Comparison of ENCODE assay signal across 20 cellular contexts in the genomic region with DNA sequence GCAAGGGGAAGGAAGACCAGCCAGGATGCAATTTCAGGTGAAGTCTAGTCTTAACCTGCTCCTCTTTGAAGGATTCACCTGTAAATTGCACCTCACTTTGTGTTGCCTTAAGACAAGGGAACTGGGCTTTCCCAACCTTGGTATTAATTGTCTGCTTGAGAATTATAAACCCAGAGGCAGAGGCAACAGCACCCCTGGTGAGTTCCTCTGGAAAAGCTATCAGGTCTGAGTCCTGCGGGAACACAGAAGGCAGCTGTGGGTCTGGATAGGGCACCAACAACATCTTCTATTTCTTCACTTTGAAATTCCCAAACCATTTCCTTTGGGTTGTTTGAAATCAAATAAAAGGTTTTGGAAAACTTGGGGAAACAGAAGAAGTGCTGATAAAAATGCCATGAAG.
A peak's percentile ranks its signal among the peaks of the same experiment; 100 is the strongest.
DNase-seq lines count a peak whose midpoint lies in the region; ATAC-seq, FAIRE-seq and TF ChIP-seq lines count a peak whose summit lies in the region.
"Had no signal": no experiment of that assay in that cellular context is flagged by ENCODE, and none has a peak within 500 bp of the region (broad histone marks: within the 10 kb centered on the region; RNA-seq: fewer than 3 reads in every experiment).

No MANE protein-coding gene starts in this region.

- H3K36me3 Mint-ChIP-seq in effector memory CD8-positive, alpha-beta T cell (ENCODE audit: insufficient read depth), result no peaks in the 10 kb centered on the region
- H3K36me3 Mint-ChIP-seq: CD14-positive monocyte; CD4-positive, alpha-beta memory T cell; IgD-negative memory B cell had no signal

- H3K4me2 ChIP-seq in H1 (ENCODE audit: insufficient read depth in 1 of 2, low read depth in 2 of 2, low read length in 2 of 2), result no peak overlapping the region
- no peak overlapping the region for H3K4me2 ChIP-seq in mesendoderm (ENCODE audit: low read length)

- no peaks in the 10 kb centered on the region for H3K9me3 Mint-ChIP-seq in effector memory CD8-positive, alpha-beta T cell
- H3K9me3 Mint-ChIP-seq: CD14-positive monocyte, H9, IgD-negative memory B cell had no signal

- H3K27me3 Mint-ChIP-seq in effector memory CD8-positive, alpha-beta T cell, result no peaks in the 10 kb centered on the region
- H3K27me3 Mint-ChIP-seq: IgD-negative memory B cell had no signal

- ATAC-seq in Right ventricle myocardium inferior, result no peak
- no peak for ATAC-seq in effector memory CD8-positive, alpha-beta T cell (replicated peaks)
- ATAC-seq: HepG2 had no signal

- H4K8ac ChIP-seq in H1 (ENCODE audit: extremely low read depth, insufficient read depth, low read length) (no peak overlapping the region), mesendoderm (ENCODE audit: low read depth, low read length) (no peak overlapping the region)

- CTCF ChIA-PET in H1 (lab: Charles Lee; ENCODE audit: partially characterized antibody), result no interaction called here

- H3K36me3 ChIP-seq in BE2C, result no peaks in the 10 kb centered on the region
- no peaks in the 10 kb centered on the region for H3K36me3 ChIP-seq in H7 (replicated peaks; ENCODE audit: control insufficient read depth, insufficient read depth, low read length)
- no peaks in the 10 kb centered on the region for H3K36me3 ChIP-seq in H1 (ENCODE audit: control insufficient read depth in 2 of 4, insufficient read depth in 4 of 4, low read length in 3 of 4)
- H3K36me3 ChIP-seq in mesendoderm (ENCODE audit: control insufficient read depth, insufficient read depth, low read length), result no peaks in the 10 kb centered on the region

- H3K4ac ChIP-seq in H1 (replicated peaks; ENCODE audit: insufficient read length, low read depth, low read length), result no peak overlapping the region
- H3K4ac ChIP-seq in mesendoderm (ENCODE audit: low read depth, low read length), result no peak overlapping the region

- H4K5ac ChIP-seq in H1 (ENCODE audit: insufficient read length, low read depth, low read length) (no peak overlapping the region), mesendoderm (ENCODE audit: low read length) (no peak overlapping the region)

- H2BK5ac ChIP-seq in H1 (ENCODE audit: low read depth, low read length) (no peak overlapping the region), mesendoderm (ENCODE audit: low read length) (no peak overlapping the region)

- 89% methylated on average over 1 of the region's 1 CpG; no CpG with 5 or more reads in 1 of the 2 experiments for WGBS in H1 (ENCODE audit: extremely low coverage in 1 of 2, insufficient coverage in 1 of 2, insufficient read length in 1 of 2, insufficient replicate concordance in 2 of 2, low coverage in 1 of 2, low lambda C conversion rate in 2 of 2, missing lambda C conversion rate in 1 of 2), 2 experiments
- WGBS in mesendoderm (ENCODE audit: extremely low coverage, insufficient coverage, low lambda C conversion rate), result no CpG with 5 or more reads among the region's 1 CpG

- no peaks in the 10 kb centered on the region for H4K20me1 ChIP-seq in H1 (replicated peaks in 1 of 2; ENCODE audit: control insufficient read depth in 1 of 2, insufficient read depth in 2 of 2, low read length in 2 of 2)

- H3K18ac ChIP-seq in H1 (ENCODE audit: extremely low read depth, low read length), result no peak overlapping the region
- no peak overlapping the region for H3K18ac ChIP-seq in mesendoderm (ENCODE audit: low read length)

- no peaks in the 10 kb centered on the region for H3K79me1 ChIP-seq in H1 (ENCODE audit: low read depth, low read length)
- no peaks in the 10 kb centered on the region for H3K79me1 ChIP-seq in mesendoderm (ENCODE audit: low read length)

- intact Hi-C loops in Right ventricle myocardium inferior (cut with DNase I), result no loop called here

- H3K79me2 ChIP-seq in H1 (ENCODE audit: control insufficient read depth in 1 of 2, insufficient read depth in 2 of 2, low read length in 2 of 2) (no peaks in the 10 kb centered on the region), mesendoderm (ENCODE audit: control insufficient read depth, insufficient read depth, low read length) (no peaks in the 10 kb centered on the region)

- H3K56ac ChIP-seq in H1 (replicated peaks; ENCODE audit: insufficient read length, low read depth, low read length) (no peak overlapping the region), mesendoderm (ENCODE audit: low read length) (no peak overlapping the region)

- POLR2A ChIA-PET in H1 (lab: Charles Lee; ENCODE audit: partially characterized antibody), result no interaction called here

- no peak overlapping the region for H2AK5ac ChIP-seq in H1 (ENCODE audit: low read depth, low read length)
- no peak overlapping the region for H2AK5ac ChIP-seq in mesendoderm (ENCODE audit: low read length)

- no peak overlapping the region for H3K23ac ChIP-seq in H1 (ENCODE audit: insufficient read length)
- no peak overlapping the region for H3K23ac ChIP-seq in mesendoderm (ENCODE audit: low read length)

- no peaks in the 10 kb centered on the region for H3K4me1 ChIP-seq in BE2C
- H3K4me1 ChIP-seq in H1 (replicated peaks in 1 of 4; ENCODE audit: control insufficient read depth in 3 of 4, insufficient read depth in 4 of 4, low read length in 3 of 4), result no peaks in the 10 kb centered on the region
- H3K4me1 ChIP-seq in mesendoderm (ENCODE audit: control insufficient read depth, low read depth, low read length), result no peaks in the 10 kb centered on the region

- H2BK15ac ChIP-seq in H1 (ENCODE audit: low read length), result no peak overlapping the region
- H2BK15ac ChIP-seq in mesendoderm (replicated peaks; ENCODE audit: low read depth), result no peak overlapping the region

- H3K4me1 Mint-ChIP-seq in effector memory CD8-positive, alpha-beta T cell (ENCODE audit: low read depth in 2 of 2), result no peaks in the 10 kb centered on the region
- H3K4me1 Mint-ChIP-seq: CD14-positive monocyte; CD4-positive, alpha-beta memory T cell; IgD-negative memory B cell had no signal

- no peak overlapping the region for H3K14ac ChIP-seq in H1 (ENCODE audit: insufficient read length)

- no peaks in the 10 kb centered on the region for H3K9me3 ChIP-seq in BE2C
- no peaks in the 10 kb centered on the region for H3K9me3 ChIP-seq in H1 (ENCODE audit: insufficient read depth in 2 of 2, low read depth in 1 of 2, low read length in 1 of 2)

- no peak overlapping the region for H2AFZ ChIP-seq in H1 (ENCODE audit: low read length)
- H2AFZ ChIP-seq: GM23248 had no signal

- no peak overlapping the region for H4K91ac ChIP-seq in H1 (replicated peaks; ENCODE audit: insufficient read length, low read length)

- H3K27me3 ChIP-seq in BE2C, result no peaks in the 10 kb centered on the region
- no peaks in the 10 kb centered on the region for H3K27me3 ChIP-seq in H7 (ENCODE audit: control insufficient read depth, insufficient read depth, low read length)
- no peaks in the 10 kb centered on the region for H3K27me3 ChIP-seq in H1 (replicated peaks in 1 of 4; ENCODE audit: control insufficient read depth in 3 of 4, extremely low read depth in 1 of 4, insufficient read depth in 3 of 4, low read length in 3 of 4)
- no peaks in the 10 kb centered on the region for H3K27me3 ChIP-seq in mesendoderm (ENCODE audit: insufficient read depth, low read length, poor library complexity)

- 0 out of 4 replicates have a peak, but pooled peaks of 1 of the 2 experiments have one; percentile 3 for TF ChIP-seq RAD21 in H1 (IDR thresholded peaks at IDR 0.05 in 1 of 2, conservative IDR thresholded peaks at IDR 0.05 in 1 of 2; ENCODE audit: low read depth in 2 of 2, low read length in 2 of 2)

- H3K27ac Mint-ChIP-seq in effector memory CD8-positive, alpha-beta T cell, result no peak overlapping the region
- H3K27ac Mint-ChIP-seq: CD14-positive monocyte; CD4-positive, alpha-beta memory T cell; H9; IgD-negative memory B cell had no signal

- DNase-seq in BE2C, result no peak
- peak; percentile 10 for DNase-seq in H7
- no peak for DNase-seq in H1 (ENCODE audit: low read depth in 1 of 2, low spot score in 2 of 2)
- peak; percentile 6 for DNase-seq in mesendoderm
- no peak for DNase-seq in NCI-H1105 (lab: John Stamatoyannopoulos, UW)
- no peak for DNase-seq in Right ventricle myocardium inferior (ENCODE audit: missing footprints)
- no peak for DNase-seq in effector memory CD8-positive, alpha-beta T cell
- DNase-seq in cerebellar nuclear complex (lab: John Stamatoyannopoulos, UW), result no peak
- DNase-seq: ACHN; Calu3; CD4-positive, alpha-beta memory T cell; DMS79 treated with DMSO at 0.1 percent for 48 hours; GF-D8; GM23248; H9; KBM-7 had no signal

- no peak for TF ChIP-seq POLR2A in H1 (IDR thresholded peaks at IDR 0.05; ENCODE audit: control extremely low read depth in 1 of 2, low read depth in 2 of 2, low read length in 2 of 2)

- H3K9ac ChIP-seq in H1 (replicated peaks in 1 of 4; ENCODE audit: extremely low read depth in 1 of 4, low read depth in 3 of 4, low read length in 3 of 4) (no peak overlapping the region), mesendoderm (ENCODE audit: low read length) (no peak overlapping the region)
- H3K9ac ChIP-seq: GM23248 had no signal

- TF ChIP-seq EP300 in H1 (IDR thresholded peaks at IDR 0.05; ENCODE audit: borderline replicate concordance in 1 of 2, low read depth in 2 of 2, low read length in 2 of 2), result no peak

- no peak for FAIRE-seq in H1 (lab: Jason Lieb, UNC)
- FAIRE-seq: A204.1, HepG2 had no signal

- H3K4me3 Mint-ChIP-seq in effector memory CD8-positive, alpha-beta T cell, result no peak overlapping the region
- H3K4me3 Mint-ChIP-seq: CD14-positive monocyte; CD4-positive, alpha-beta memory T cell; H9; IgD-negative memory B cell had no signal

- H3K23me2 ChIP-seq in H1 (ENCODE audit: low read depth, low read length), result no peaks in the 10 kb centered on the region

- H3K27ac ChIP-seq in H1 (ENCODE audit: low read depth, low read length) (no peak overlapping the region), mesendoderm (ENCODE audit: low read depth, low read length) (no peak overlapping the region)
- H3K27ac ChIP-seq: GM23248 had no signal

- no peak overlapping the region for H3K4me3 ChIP-seq in BE2C (ENCODE audit: low read depth, low read length)
- H3K4me3 ChIP-seq in H7 (ENCODE audit: insufficient read depth, low read depth, low read length), result no peak overlapping the region
- no peak overlapping the region for H3K4me3 ChIP-seq in H1 (ENCODE audit: extremely low read depth in 1 of 4, insufficient read depth in 2 of 4, low read depth in 3 of 4, low read length in 4 of 4)
- no peak overlapping the region for H3K4me3 ChIP-seq in mesendoderm (ENCODE audit: low read length)
- H3K4me3 ChIP-seq: GM23248 had no signal

- H2BK120ac ChIP-seq in H1 (replicated peaks; ENCODE audit: low read depth, low read length) (no peak overlapping the region), mesendoderm (ENCODE audit: low read depth, low read length) (no peak overlapping the region)

- no peak overlapping the region for H2BK20ac ChIP-seq in H1 (ENCODE audit: low read length)

- H2BK12ac ChIP-seq in H1 (ENCODE audit: low read depth, low read length), result no peak overlapping the region

- peak; percentile 25; the same call in 1 of the 2 replicates for TF ChIP-seq CTCF in BE2C (IDR thresholded peaks at IDR 0.05; ENCODE audit: low read depth, low read length)
- TF ChIP-seq CTCF in H1 (IDR thresholded peaks at IDR 0.05; ENCODE audit: control extremely low read depth in 1 of 3, insufficient read depth in 1 of 3, low read depth in 1 of 3, low read length in 3 of 3), result peak in 2 of 3 experiments; percentile 4 to 9; a peak in 1 of 4 replicates

TF ChIP-seq in H1, 55 proteins besides CTCF, POLR2A, EP300 and RAD21 (continues in another document):
- TF ChIP-seq TAF7 (optimal IDR thresholded peaks at IDR 0.05; ENCODE audit: borderline replicate concordance, low read depth, low read length), result no peak
- no peak for TF ChIP-seq SAP30 (IDR thresholded peaks at IDR 0.05; ENCODE audit: insufficient read depth, insufficient replicate concordance, low read length)

Comparison
In these comparisons a context has a peak if more than half of its experiments do, and no peak if none do; other contexts are left out.
1. DNase-seq: peak in H7 (single experiment) and mesendoderm (single experiment); none in BE2C (single experiment), H1 (0 of 2), NCI-H1105 (single experiment), Right ventricle myocardium inferior (single experiment), effector memory CD8-positive, alpha-beta T cell (0 of 3) and cerebellar nuclear complex (0 of 2).